ENCODE assay signal across 8 cellular contexts in the genomic region with DNA sequence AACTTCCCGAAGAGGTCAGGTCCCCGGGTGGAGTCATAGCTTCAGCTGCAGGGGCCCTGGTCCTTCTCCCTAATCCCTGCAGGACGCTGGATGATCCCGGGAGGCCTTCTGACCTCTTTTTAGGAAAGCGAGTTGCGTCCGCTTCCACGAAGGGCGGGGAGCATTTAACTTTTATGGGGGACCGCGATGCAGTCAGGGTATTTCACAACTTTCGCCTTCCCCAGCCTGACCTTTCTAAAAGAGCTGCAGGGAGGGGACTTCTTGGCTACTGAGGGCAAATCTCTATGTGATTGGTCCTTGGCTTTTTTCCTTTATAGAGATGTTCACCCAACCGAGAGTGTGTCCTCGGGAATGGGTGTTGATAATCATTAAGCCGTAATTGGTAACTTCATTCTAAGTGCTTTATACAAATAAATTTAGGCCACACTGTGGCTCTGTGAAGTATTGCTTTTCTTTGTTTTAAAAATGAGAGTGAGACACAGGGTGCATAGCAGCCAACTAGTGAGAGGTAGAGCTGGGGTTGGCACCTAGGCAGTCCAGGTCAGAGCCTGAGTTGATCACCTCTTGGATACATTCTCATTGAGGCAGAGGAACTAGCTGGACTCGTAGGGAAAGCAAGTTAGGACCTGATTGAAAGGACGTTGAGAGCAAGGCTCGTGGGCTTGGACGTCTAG. TPM values are rescaled to one million over a fixed set of nuclear protein-coding genes. Genes with fewer than 3 reads are reported as not detected.
A peak's percentile ranks its signal among the peaks of the same experiment; 100 is the strongest.
DNase-seq lines count a peak whose midpoint lies in the region; ATAC-seq and TF ChIP-seq lines count a peak whose summit lies in the region.

No MANE protein-coding gene starts in this region.

- DNase-seq in GM12865 (ENCODE audit: low read depth) (peak; percentile 30), chondrocyte (ENCODE audit: low spot score) (no peak), thyroid gland (no peak), NCI-H774 (lab: John Stamatoyannopoulos, UW) (no peak)

- no peaks in the 10 kb centered on the region for H4K20me1 ChIP-seq in OCI-LY3 (ENCODE audit: insufficient read depth, low read length)

- no peak for TF ChIP-seq POLR2A in thyroid gland (IDR thresholded peaks at IDR 0.05)

- H3K27me3 ChIP-seq in OCI-LY3 (ENCODE audit: low read depth, low read length) (no peaks in the 10 kb centered on the region), liver (ENCODE audit: control insufficient read depth in 4 of 4, insufficient read depth in 4 of 4, low read length in 3 of 4) (no peaks in the 10 kb centered on the region), thyroid gland (no peaks in the 10 kb centered on the region)

- no peak for TF ChIP-seq RAD21 in liver (IDR thresholded peaks at IDR 0.05)

- 19% methylated on average over 19 of the region's 19 CpGs for WGBS in liver
- WGBS in thyroid gland, 2 donors, result 18% methylated on average over 18 to 19 of the region's 19 CpGs

- no peak for ATAC-seq in HG03565 (IDR thresholded peaks at IDR 0.05; ENCODE audit: unreplicated experiment)

- peaks cover 10% of the 10 kb centered on the region for H3K4me1 ChIP-seq in HEK293 (ENCODE audit: control insufficient read depth, insufficient read depth, low read length)
- H3K4me1 ChIP-seq in OCI-LY3 (ENCODE audit: low read length), result peaks cover 11% of the 10 kb centered on the region
- peaks cover 5 to 16% (median 13%) of the 10 kb centered on the region in 4 donors for H3K4me1 ChIP-seq in liver (ENCODE audit: control insufficient read depth in 4 of 4, insufficient read depth in 4 of 4, low read length in 3 of 4)
- H3K4me1 ChIP-seq in thyroid gland, result peaks cover 0 to 7% of the 10 kb centered on the region in 2 donors

- H3K9me3 ChIP-seq in HEK293 (ENCODE audit: control insufficient read depth, insufficient read depth, low read depth, low read length) (peaks cover 14% of the 10 kb centered on the region), OCI-LY3 (ENCODE audit: insufficient read depth, low read length) (peaks cover 12% of the 10 kb centered on the region), liver (ENCODE audit: control insufficient read depth in 4 of 4, low read length in 3 of 4) (peaks cover 15 to 38% (median 30%) of the 10 kb centered on the region in 4 donors), thyroid gland (no peaks in the 10 kb centered on the region)

- H3K4me1 Mint-ChIP-seq in chondrocyte (ENCODE audit: low read depth), result peaks cover 17% of the 10 kb centered on the region

- intact Hi-C loops in thyroid gland (cut with DNase I), result no loop called here

- H3K79me2 ChIP-seq in OCI-LY3 (ENCODE audit: low read length), result peaks cover 13% of the 10 kb centered on the region

- H3K9ac ChIP-seq in OCI-LY3 (ENCODE audit: low read length) (peak overlapping the region; percentile 95), liver (ENCODE audit: low read depth in 1 of 2, low read length in 2 of 2) (peak overlapping the region; percentile 48 to 78)

- H3K36me3 ChIP-seq in HEK293 (ENCODE audit: control insufficient read depth in 2 of 2, insufficient read depth in 1 of 2, low read length in 2 of 2), result peaks cover 22 to 43% of the 10 kb centered on the region in 2 experiments
- H3K36me3 ChIP-seq in OCI-LY3 (replicated peaks; ENCODE audit: low read depth, low read length), result peaks cover 30% of the 10 kb centered on the region
- peaks cover 0 to 23% (median 20%) of the 10 kb centered on the region in 4 donors for H3K36me3 ChIP-seq in liver (ENCODE audit: control insufficient read depth in 4 of 4, insufficient read depth in 3 of 4, low read depth in 1 of 4, low read length in 3 of 4)
- H3K36me3 ChIP-seq in thyroid gland, result peaks cover 14 to 17% of the 10 kb centered on the region in 2 donors

- TF ChIP-seq CTCF in GM12865 (IDR thresholded peaks at IDR 0.05; ENCODE audit: insufficient read depth, low read depth, low read length, missing control alignments) (no peak), HEK293 (tag by site-specific recombination; IDR thresholded peaks at IDR 0.05) (no peak), OCI-LY3 (IDR thresholded peaks at IDR 0.05; ENCODE audit: low read depth, low read length) (peak; percentile 23), chondrocyte (IDR thresholded peaks at IDR 0.05) (peak; percentile 30), liver (IDR thresholded peaks at IDR 0.05; ENCODE audit: low read depth, low read length, missing input control) (no peak), thyroid gland (IDR thresholded peaks at IDR 0.05) (no peak)

- H3K27ac Mint-ChIP-seq in chondrocyte (ENCODE audit: unreplicated experiment), result peak overlapping the region; percentile 98

- no peaks in the 10 kb centered on the region for H3K27me3 Mint-ChIP-seq in chondrocyte (ENCODE audit: low read depth)

- H3K4me3 ChIP-seq in GM12865 (ENCODE audit: low read depth, low read length) (peak overlapping the region; percentile 74), HEK293 (ENCODE audit: low read depth, low read length) (peak overlapping the region; percentile 52), OCI-LY3 (ENCODE audit: low read length) (peak overlapping the region; percentile 93), liver (ENCODE audit: low read depth in 1 of 3, low read length in 3 of 3) (peak overlapping the region; percentile 60 to 97 (median 92)), thyroid gland (replicated peaks in 1 of 3) (peak overlapping the region; percentile 19 to 88 (median 72))

- CTCF ChIA-PET in HEK293 (lab: Yijun Ruan, JAX), result interaction anchor here (0.5 to 1.5 kb wide), 5 partner anchors 10 to 654 kb away, joined by 3 to 5 read pairs (median 3); no protein-coding TSS in a partner anchor

- H3K27ac ChIP-seq in HEK293 (ENCODE audit: extremely low read depth, low read depth, low read length) (peak overlapping the region; percentile 54), OCI-LY3 (ENCODE audit: low read length) (peak overlapping the region; percentile 79), liver (ENCODE audit: low read depth in 1 of 2, low read length in 2 of 2) (peak overlapping the region in 1 of 2 donors; percentile 84), thyroid gland (no peak overlapping the region)

- H3K36me3 Mint-ChIP-seq in chondrocyte (ENCODE audit: low read depth), result peaks cover 24% of the 10 kb centered on the region

- H3K9me3 Mint-ChIP-seq in chondrocyte (ENCODE audit: low read depth), result peaks cover 26% of the 10 kb centered on the region

- peak overlapping the region; percentile 93 for H3K4me2 ChIP-seq in OCI-LY3 (ENCODE audit: low read length)

- POLR2A ChIA-PET in HEK293 (lab: Yijun Ruan, JAX), result interaction anchor here (0.5 to 3.8 kb wide), 8 partner anchors 15 to 204 kb away, joined by 3 to 17 read pairs (median 4); partner anchors contain the start of genes ZNF155, ZNF221, ZNF223 and ZNF225

- H2AFZ ChIP-seq in OCI-LY3 (ENCODE audit: low read depth, low read length), result peak overlapping the region; percentile 100

- peak overlapping the region; percentile 99 for H3K4me3 Mint-ChIP-seq in chondrocyte (ENCODE audit: unreplicated experiment)

TF ChIP-seq in HEK293, 187 proteins besides CTCF, POLR2A, EP300 and RAD21 (continues in another document):
- TF ChIP-seq HOXA7 (CRISPR knock-in tag; IDR thresholded peaks at IDR 0.05; ENCODE audit: borderline replicate concordance) (no peak), ZFP69B (tag by site-specific recombination; IDR thresholded peaks at IDR 0.05) (no peak), ZNF350 (tag by site-specific recombination; IDR thresholded peaks at IDR 0.05) (peak; percentile 25; the same call in 1 of the 2 replicates), IKZF3 (tag by site-specific recombination; IDR thresholded peaks at IDR 0.05) (peak; percentile 88), ZNF571 (tag by site-specific recombination; IDR thresholded peaks at IDR 0.05) (no peak), ZNF335 (tag by site-specific recombination; conservative IDR thresholded peaks at IDR 0.05) (peak; percentile 30), BCL11A (tag by site-specific recombination; IDR thresholded peaks at IDR 0.05; ENCODE audit: low read depth) (0 out of 2 replicates have a peak, but pooled peaks have one; percentile 3), ZNF223 (tag by site-specific recombination; IDR thresholded peaks at IDR 0.05) (0 out of 2 replicates have a peak, but pooled peaks have one; percentile 4), ZNF341 (tag by site-specific recombination; IDR thresholded peaks at IDR 0.05; ENCODE audit: low read depth) (no peak), ZBTB20 (tag by site-specific recombination; IDR thresholded peaks at IDR 0.05) (peak; percentile 95)

TF ChIP-seq in liver, 16 proteins besides CTCF, POLR2A, EP300 and RAD21:
- TF ChIP-seq HNF4A (conservative IDR thresholded peaks at IDR 0.05), result no peak
- TF ChIP-seq GABPA (IDR thresholded peaks at IDR 0.05 in 1 of 2, conservative IDR thresholded peaks at IDR 0.05 in 1 of 2), result no peak
- TF ChIP-seq NR2F2 (IDR thresholded peaks at IDR 0.05), result peak; percentile 0
TF ChIP-seq in liver: peak in this region for 1.

RNA-seq across cellular contexts. Expression of gene ZNF230, which starts 0.8 kb away (rescaled TPM):
- total RNA-seq in chondrocyte, result 2.2 to 3.9 TPM (median 3.3 TPM) in 3 replicates
- total RNA-seq in liver, result 1 to 10 TPM; 2.1 to 4.3 TPM
- 1 to 10 TPM; 1.3 to 1.5 TPM for polyA plus RNA-seq in liver
- total RNA-seq in thyroid gland, result 1 to 10 TPM; 4.6 to 8.0 (median 5.2) TPM

RNA-seq across cellular contexts. Expression of gene ZNF155, which starts 19.6 kb away (rescaled TPM):
- 6.6 to 9.9 TPM (median 9.3 TPM) in 3 replicates for total RNA-seq in chondrocyte
- total RNA-seq in liver, result 1 to 10 TPM; 3.8 to 5.5 TPM
- 1 to 10 TPM; 1.7 to 2.0 TPM for polyA plus RNA-seq in liver
- total RNA-seq in thyroid gland, result 10 to 100 TPM in 3 of 4 donors, 1 to 10 TPM in 1; 8.7 to 20.8 (median 16.0) TPM

RNA-seq across cellular contexts. Expression of gene ZNF222, which starts 21.6 kb away (rescaled TPM):
- total RNA-seq in chondrocyte (5.8 to 8.5 TPM (median 6.3 TPM) in 3 replicates), liver (1 to 10 TPM; 1.8 to 2.5 TPM), thyroid gland (1 to 10 TPM; 3.3 to 7.0 (median 5.0) TPM)
- 1 to 10 TPM in 1 of 2 donors, under 1 TPM in 1; 0.79 to 1.2 TPM for polyA plus RNA-seq in liver

RNA-seq across cellular contexts. Expression of gene ZNF223, which starts 48.2 kb away (rescaled TPM):
- 2.5 to 6.5 TPM (median 5.2 TPM) in 3 replicates for total RNA-seq in chondrocyte
- 1 to 10 TPM; 1.6 to 2.8 TPM for total RNA-seq in liver
- polyA plus RNA-seq in liver, result 1 to 10 TPM; 1.4 to 2.2 TPM
- 10 to 100 TPM in 2 of 4 donors, 1 to 10 TPM in 2; 5.1 to 10.6 (median 10.0) TPM for total RNA-seq in thyroid gland

RNA-seq across cellular contexts. Expression of gene ZNF221, which starts 52.6 kb away (rescaled TPM):
- total RNA-seq in chondrocyte (7.9 to 9.2 TPM (median 8.7 TPM) in 3 replicates), liver (1 to 10 TPM; 2.9 to 3.5 TPM), thyroid gland (10 to 100 TPM in 2 of 4 donors, 1 to 10 TPM in 2; 5.9 to 17.2 (median 9.9) TPM)
- under 1 TPM; 0.30 to 0.51 TPM for polyA plus RNA-seq in liver

Comparison
In these comparisons a context has a peak if more than half of its experiments do, and no peak if none do; other contexts are left out.
1. CTCF ChIP-seq: peak in OCI-LY3 (single experiment) and chondrocyte (single experiment); none in GM12865 (single experiment), HEK293 (single experiment), liver (single experiment) and thyroid gland (0 of 6).
2. H3K27ac ChIP-seq: peak in HEK293 (single experiment) and OCI-LY3 (single experiment); none in thyroid gland (0 of 3).
3. Peak in every context shown above with its lines, with median percentiles within 50 percentile points of each other: H3K4me3 ChIP-seq.